In genomic region chr10:5814110-5815107, GRCh38 we compare ENCODE assay signal across 8 cellular contexts. TPM values are rescaled to one million over a fixed set of nuclear protein-coding genes. Genes with fewer than 3 reads are reported as not detected.
DNase-seq lines count a peak whose midpoint lies in the region; TF ChIP-seq lines count a peak whose summit lies in the region.

No MANE protein-coding gene starts in this region.

- no peaks in the 10 kb centered on the region for H3K9me2 ChIP-seq in PC-9 (ENCODE audit: insufficient read depth)

- no peak for TF ChIP-seq CTCF in PC-9 (conservative IDR thresholded peaks at IDR 0.05)

- H3K36me3 ChIP-seq in PC-9 (ENCODE audit: low read depth), result no peaks in the 10 kb centered on the region
- no peaks in the 10 kb centered on the region for H3K36me3 ChIP-seq in endocrine pancreas (ENCODE audit: control insufficient read depth, insufficient read depth, low read length)
- H3K36me3 ChIP-seq in neuronal stem cell (replicated peaks in 1 of 2; ENCODE audit: control insufficient read depth in 2 of 2, insufficient read depth in 2 of 2, low read length in 2 of 2), result peaks cover 1 to 11% of the 10 kb centered on the region in 2 donors

- no CpG with 5 or more reads among the region's 12 CpGs for WGBS in neuronal stem cell (ENCODE audit: extremely low coverage in 2 of 2, insufficient read length in 2 of 2, insufficient replicate concordance in 1 of 2), 2 donors

- peaks cover 15% of the 10 kb centered on the region for H3K36me3 Mint-ChIP-seq in activated naive CD4-positive, alpha-beta T cell treated with anti-CD3 and anti-CD28 coated beads, Interleukin-2, amount 10 ng/mL, durations not matched to agents 7 days and 5 days

- H3K23ac ChIP-seq in neuronal stem cell (ENCODE audit: low read depth, low read length, poor library complexity), result no peak overlapping the region

- no peaks in the 10 kb centered on the region for H3K27me3 Mint-ChIP-seq in activated naive CD4-positive, alpha-beta T cell treated with anti-CD3 and anti-CD28 coated beads, Interleukin-2, amount 10 ng/mL, durations not matched to agents 7 days and 5 days

- BruUV-seq in PC-9 (replicated peaks; lab: Mats Ljungman, UMichigan), result no TSS peak

- H3F3A ChIP-seq in PC-9 (ENCODE audit: insufficient read depth, low read depth), result peaks cover 7% of the 10 kb centered on the region; the same call in 1 of the 2 replicates

- no peak overlapping the region for H2BK120ac ChIP-seq in neuronal stem cell (ENCODE audit: low read depth, low read length)

- H3K9ac ChIP-seq in endocrine pancreas (ENCODE audit: control insufficient read depth, insufficient read depth, low read length), result peak overlapping the region; percentile 8
- peak overlapping the region; percentile 94 for H3K9ac ChIP-seq in neuronal stem cell (ENCODE audit: low read depth, low read length, poor library complexity)

- peak overlapping the region; percentile 95 for H3K27ac Mint-ChIP-seq in activated naive CD4-positive, alpha-beta T cell treated with anti-CD3 and anti-CD28 coated beads, Interleukin-2, amount 10 ng/mL, durations not matched to agents 7 days and 5 days

- H3K79me2 ChIP-seq in PC-9 (ENCODE audit: low read depth), result peaks cover 49% of the 10 kb centered on the region

- no peak overlapping the region for H4K91ac ChIP-seq in neuronal stem cell (ENCODE audit: low read depth, low read length, poor library complexity)

- peak overlapping the region; percentile 81 for H2AFZ ChIP-seq in PC-9
- peak overlapping the region; percentile 93 for H2AFZ ChIP-seq in neuronal stem cell (ENCODE audit: low read length)

- no peak overlapping the region for H3K4ac ChIP-seq in neuronal stem cell (ENCODE audit: low read length)

- H3K18ac ChIP-seq in neuronal stem cell (ENCODE audit: low read length), result peak overlapping the region; percentile 98

- H2BK12ac ChIP-seq in neuronal stem cell (ENCODE audit: low read length), result no peak overlapping the region

- POLR2A ChIA-PET in PC-9 (lab: Charles Lee; ENCODE audit: unreplicated experiment), result interaction anchor here (0.6 to 1.5 kb wide), 3 partner anchors 76 to 805 kb away, joined by 3 to 28 read pairs (median 16); partner anchors contain the start of gene FBH1

- H2BK5ac ChIP-seq in neuronal stem cell (ENCODE audit: low read length), result peak overlapping the region; percentile 87

- peak overlapping the region; percentile 85 for H3K4me3 Mint-ChIP-seq in activated naive CD4-positive, alpha-beta T cell treated with anti-CD3 and anti-CD28 coated beads, Interleukin-2, amount 10 ng/mL, durations not matched to agents 7 days and 5 days

- H3K4me3 ChIP-seq in PC-9, result peak overlapping the region; percentile 99
- H3K4me3 ChIP-seq in endocrine pancreas (ENCODE audit: control insufficient read depth, insufficient read depth, low read length), result peak overlapping the region; percentile 74
- peak overlapping the region; percentile 69 to 90 for H3K4me3 ChIP-seq in neuronal stem cell (ENCODE audit: low read length in 2 of 2)

- peak overlapping the region; percentile 87 for H3K4me2 ChIP-seq in PC-9
- peak overlapping the region; percentile 66 for H3K4me2 ChIP-seq in neuronal stem cell (ENCODE audit: insufficient read depth, low read length, poor library complexity, severe bottlenecking)

- H3K9me3 ChIP-seq in PC-9 (ENCODE audit: insufficient read depth, low read depth) (no peaks in the 10 kb centered on the region), endocrine pancreas (ENCODE audit: control insufficient read depth, low read length) (no peaks in the 10 kb centered on the region), neuronal stem cell (replicated peaks in 1 of 2; ENCODE audit: control insufficient read depth in 2 of 2, insufficient read depth in 1 of 2, low read depth in 1 of 2, low read length in 2 of 2) (no peaks in the 10 kb centered on the region)

- H3K9me3 Mint-ChIP-seq in activated naive CD4-positive, alpha-beta T cell treated with anti-CD3 and anti-CD28 coated beads, Interleukin-2, amount 10 ng/mL, durations not matched to agents 7 days and 5 days, result peaks cover 2% of the 10 kb centered on the region

- H4K20me1 ChIP-seq in PC-9 (ENCODE audit: insufficient read depth), result peaks cover 24% of the 10 kb centered on the region

- no peak for DNase-seq in activated naive CD4-positive, alpha-beta T cell treated with anti-CD3 and anti-CD28 coated beads, Interleukin-2, amount 10 ng/mL, durations not matched to agents 7 days and 5 days
- DNase-seq in activated naive CD4-positive, alpha-beta T cell (lab: John Stamatoyannopoulos, UW), result no peak
- DNase-seq in PC-9 (no peak), neuronal stem cell (ENCODE audit: low spot score) (no peak), NCI-H524 treated with DMSO at 0.1 percent for 48 hours (lab: John Stamatoyannopoulos, UW) (no peak), ecto neural progenitor cell (ENCODE audit: low spot score) (no peak)
- no peak for DNase-seq in stimulated activated CD4-positive, alpha-beta T cell treated with anti-CD3 and anti-CD28 coated beads, Interleukin-4, amount 100 ng/mL, for 24 hours

- intact Hi-C loops in PC-9 (cut with micrococcal nuclease; ENCODE audit: unreplicated experiment), result loop anchor here (5.0 kb wide), 1 partner anchor 73 kb away; the partner anchor contains the start of gene ANKRD16

- peaks cover 54% of the 10 kb centered on the region for H3K4me1 Mint-ChIP-seq in activated naive CD4-positive, alpha-beta T cell treated with anti-CD3 and anti-CD28 coated beads, Interleukin-2, amount 10 ng/mL, durations not matched to agents 7 days and 5 days

- H3K4me1 ChIP-seq in PC-9 (replicated peaks; ENCODE audit: insufficient read depth), result peaks cover 25% of the 10 kb centered on the region
- H3K4me1 ChIP-seq in endocrine pancreas (ENCODE audit: control insufficient read depth, insufficient read depth, low read length), result peaks cover 7% of the 10 kb centered on the region
- H3K4me1 ChIP-seq in neuronal stem cell (ENCODE audit: control insufficient read depth in 2 of 2, insufficient read depth in 1 of 2, low read depth in 1 of 2, low read length in 2 of 2), result peaks cover 0 to 9% of the 10 kb centered on the region in 2 donors

- no peaks in the 10 kb centered on the region for H3K27me3 ChIP-seq in PC-9 (ENCODE audit: insufficient read depth, low read depth)
- H3K27me3 ChIP-seq in endocrine pancreas (ENCODE audit: control insufficient read depth, insufficient read depth, low read length), result no peaks in the 10 kb centered on the region
- H3K27me3 ChIP-seq in neuronal stem cell (ENCODE audit: control insufficient read depth in 3 of 3, insufficient read depth in 3 of 3, low read depth in 1 of 3, low read length in 3 of 3), result no peaks in the 10 kb centered on the region

- H3K27ac ChIP-seq in PC-9 (peak overlapping the region; percentile 94), neuronal stem cell (replicated peaks; ENCODE audit: low read length) (peak overlapping the region; percentile 79)

- no peak overlapping the region for H4K8ac ChIP-seq in neuronal stem cell (ENCODE audit: low read depth, low read length)

- H2AK5ac ChIP-seq in neuronal stem cell (ENCODE audit: low read depth, low read length), result no peak overlapping the region

- H3K14ac ChIP-seq in neuronal stem cell (ENCODE audit: low read length), result no peak overlapping the region

- CTCF ChIA-PET in activated naive CD4-positive, alpha-beta T cell treated with anti-CD3 and anti-CD28 coated beads, Interleukin-2, amount 10 ng/mL, durations not matched to agents 7 days and 5 days (lab: Charles Lee), result no interaction called here
- CTCF ChIA-PET in PC-9 (lab: Charles Lee), result no interaction called here

- H2BK15ac ChIP-seq in neuronal stem cell (ENCODE audit: low read length), result no peak overlapping the region

- peaks cover 6% of the 10 kb centered on the region for H3K79me1 ChIP-seq in neuronal stem cell (ENCODE audit: low read depth, low read length)

RNA-seq across cellular contexts. Expression of gene GDI2, which starts 1.2 kb away (rescaled TPM):
- 152 and 196 TPM in 2 replicates for total RNA-seq in PC-9 (2021)
- polyA plus RNA-seq in neuronal stem cell (2013, experiment 1 of 2), result 201 TPM
- polyA plus RNA-seq in neuronal stem cell (2013, experiment 2 of 2), result 206 TPM
